In genomic region chrX:41796577-41796976, GRCh38 we compare ENCODE assay signal across 1 cellular context.
TF ChIP-seq lines count a peak whose summit lies in the region.

No MANE protein-coding gene starts in this region.

TF ChIP-seq in GM12878, 131 proteins besides CTCF, POLR2A, EP300 and RAD21 (continued from another document):
- no peak for TF ChIP-seq CEBPZ (IDR thresholded peaks at IDR 0.05; ENCODE audit: low read depth, low read length)
- TF ChIP-seq CHD4 (IDR thresholded peaks at IDR 0.05) = no peak
- no peak for TF ChIP-seq ZBED1 (IDR thresholded peaks at IDR 0.05; ENCODE audit: borderline replicate concordance)
- no peak for TF ChIP-seq POLR2AphosphoS2 (IDR thresholded peaks at IDR 0.05; ENCODE audit: low read depth, low read length)
- no peak for TF ChIP-seq RCOR1 (conservative IDR thresholded peaks at IDR 0.05; ENCODE audit: low read depth, low read length)
- TF ChIP-seq RUNX3 (IDR thresholded peaks at IDR 0.05; ENCODE audit: low read length) = peak; percentile 40
- TF ChIP-seq TCF3 (IDR thresholded peaks at IDR 0.05; ENCODE audit: borderline replicate concordance, insufficient read depth, low read depth, low read length) = no peak
- TF ChIP-seq EED (IDR thresholded peaks at IDR 0.05; ENCODE audit: low read depth) = no peak
- no peak for TF ChIP-seq RAD51 (IDR thresholded peaks at IDR 0.05)
- TF ChIP-seq IKZF2 (IDR thresholded peaks at IDR 0.05) = peak; percentile 26 to 55; a peak in 2 of 4 replicates
- no peak for TF ChIP-seq IRF5 (IDR thresholded peaks at IDR 0.05; ENCODE audit: borderline replicate concordance)
- no peak for TF ChIP-seq BCL11A (IDR thresholded peaks at IDR 0.05; ENCODE audit: low read depth, low read length)
- TF ChIP-seq BMI1 (IDR thresholded peaks at IDR 0.05; ENCODE audit: borderline replicate concordance) = no peak
- no peak for TF ChIP-seq E2F4 (IDR thresholded peaks at IDR 0.05; ENCODE audit: low read depth, low read length)
- TF ChIP-seq MLLT1 (IDR thresholded peaks at IDR 0.05) = no peak
TF ChIP-seq in GM12878: peak in this region for 4.
